Comparison of ENCODE assay signal across 9 cellular contexts in genomic region chr11:46294365-46295309, GRCh38. TPM values are rescaled to one million over a fixed set of nuclear protein-coding genes. Genes with fewer than 3 reads are reported as not detected.
DNase-seq lines count a peak whose midpoint lies in the region; ATAC-seq lines count a peak whose summit lies in the region.
"Had no signal": no experiment of that assay in that cellular context is flagged by ENCODE, and none has a peak within 500 bp of the region (broad histone marks: within the 10 kb centered on the region; RNA-seq: fewer than 3 reads in every experiment).

No MANE protein-coding gene starts in this region.

- peak overlapping the region; percentile 41 for H3K27ac ChIP-seq in skeletal muscle tissue (ENCODE audit: low read depth, low read length)

- peak overlapping the region in 1 of 3 donors; percentile 82 for H3K9ac ChIP-seq in skeletal muscle tissue (ENCODE audit: low read depth in 1 of 3, low read length in 3 of 3)

- no peaks in the 10 kb centered on the region for H3K9me3 ChIP-seq in skeletal muscle tissue (ENCODE audit: control insufficient read depth in 3 of 3, low read length in 3 of 3)

- ATAC-seq in GM19023 (IDR thresholded peaks at IDR 0.05; ENCODE audit: unreplicated experiment), result peak; percentile 8
- ATAC-seq in left cardiac atrium, result peak; percentile 13 to 14
- ATAC-seq in GM18502 (IDR thresholded peaks at IDR 0.05; ENCODE audit: poor library complexity, unreplicated experiment), result no peak
- no peak for ATAC-seq in GM19463 (IDR thresholded peaks at IDR 0.05; ENCODE audit: unreplicated experiment)

- H3K4me3 ChIP-seq in skeletal muscle tissue (ENCODE audit: low read length in 3 of 3), result peak overlapping the region; percentile 63 to 87 (median 83)

- H3K36me3 ChIP-seq in skeletal muscle tissue (ENCODE audit: control insufficient read depth in 3 of 3, insufficient read depth in 3 of 3, low read length in 3 of 3), result no peaks in the 10 kb centered on the region

- no peaks in the 10 kb centered on the region for H3K27me3 ChIP-seq in skeletal muscle tissue (ENCODE audit: control insufficient read depth in 3 of 3, insufficient read depth in 3 of 3, low read length in 3 of 3)

- intact Hi-C loops in left cardiac atrium (cut with DNase I), result loop anchor here in 1 of 2 donors (5.0 kb wide), 1 partner anchor 47 kb away; no protein-coding TSS in a partner anchor

- DNase-seq in T1000 (lab: John Stamatoyannopoulos, UW) (peak; percentile 79), left cardiac atrium (no peak), NCI-H510A treated with DMSO at 0.1 percent for 48 hours (lab: John Stamatoyannopoulos, UW) (no peak), SW 1271 (lab: John Stamatoyannopoulos, UW) (no peak)

- peaks cover 33 to 53% (median 47%) of the 10 kb centered on the region in 3 donors for H3K4me1 ChIP-seq in skeletal muscle tissue (ENCODE audit: control insufficient read depth in 3 of 3, insufficient read depth in 3 of 3, low read length in 3 of 3)

RNA-seq across cellular contexts. Expression of gene CREB3L1, which starts 17.2 kb away (rescaled TPM):
- total RNA-seq in left cardiac atrium, result 10 to 100 TPM; 20.7 to 28.0 TPM
- 12.5 TPM for total RNA-seq in skeletal muscle tissue
- total RNA-seq: activated CD8-positive, alpha-beta memory T cell treated with anti-CD3 and anti-CD28 coated beads for 36 hours had no signal

RNA-seq across cellular contexts. Expression of gene DGKZ, which starts 52.6 kb away (rescaled TPM):
- 10 to 100 TPM; 80.2 to 91.8 TPM for total RNA-seq in left cardiac atrium
- total RNA-seq in skeletal muscle tissue, result 22.4 TPM

Comparison
In these comparisons a context has a peak if more than half of its experiments do, and no peak if none do; other contexts are left out.
1. ATAC-seq: peak in GM19023 (single experiment) and left cardiac atrium (2 of 2); none in GM18502 (single experiment) and GM19463 (single experiment).